ENCODE assay signal across 8 cellular contexts in the genomic region with DNA sequence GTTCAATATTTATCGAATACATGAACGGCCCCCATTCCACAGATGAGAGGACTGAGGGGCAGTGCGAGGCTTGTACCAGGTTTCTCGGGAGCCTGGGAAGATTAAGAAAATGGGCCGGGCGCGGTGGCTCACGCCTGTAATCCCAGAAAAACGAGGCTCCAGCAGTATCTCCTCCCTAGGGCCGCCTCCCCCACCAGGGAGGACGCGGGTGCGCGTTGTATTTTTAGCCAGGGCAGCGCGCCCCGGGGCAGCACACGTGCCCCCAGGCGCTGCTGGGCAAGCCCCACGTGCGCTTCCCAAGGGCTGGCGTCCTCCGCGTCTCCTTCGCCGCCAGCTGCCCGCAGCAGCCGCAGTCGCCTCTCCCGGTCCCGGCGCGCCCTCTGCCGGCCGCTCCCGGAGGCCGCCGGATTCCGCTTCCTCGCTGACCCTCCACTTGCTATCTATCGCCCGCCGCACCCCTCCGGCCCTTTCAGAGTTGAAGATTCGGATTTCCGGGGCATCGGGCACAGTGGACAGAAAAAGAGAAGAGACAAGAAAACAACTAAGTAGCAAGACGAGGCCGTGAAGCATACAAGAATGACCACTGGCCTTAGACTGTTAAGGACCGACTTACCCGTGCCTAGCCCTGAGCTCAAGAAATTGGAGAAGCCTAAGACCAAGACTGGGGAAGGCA. TPM values are rescaled to one million over a fixed set of nuclear protein-coding genes. Genes with fewer than 3 reads are reported as not detected.
DNase-seq lines count a peak whose midpoint lies in the region; ATAC-seq and TF ChIP-seq lines count a peak whose summit lies in the region.

No MANE protein-coding gene starts in this region.

- peak overlapping the region; percentile 98 for H2AFZ ChIP-seq in OCI-LY3 (ENCODE audit: low read depth, low read length)
- peak overlapping the region; percentile 65 for H2AFZ ChIP-seq in fibroblast of lung (ENCODE audit: low read length)

- peaks cover 2% of the 10 kb centered on the region; the same call in 1 of the 2 replicates for H3K4me1 ChIP-seq in OCI-LY3 (ENCODE audit: low read length)
- H3K4me1 ChIP-seq in fibroblast of lung (ENCODE audit: control insufficient read depth, extremely low read depth, insufficient read depth, low read length): no peaks in the 10 kb centered on the region
- peaks cover 12 to 26% of the 10 kb centered on the region in 2 donors for H3K4me1 ChIP-seq in naive thymus-derived CD4-positive, alpha-beta T cell (ENCODE audit: control insufficient read depth in 2 of 2, insufficient read depth in 2 of 2, low read length in 2 of 2)

- H3K4me2 ChIP-seq in OCI-LY3 (ENCODE audit: low read length) (peak overlapping the region; percentile 97), fibroblast of lung (ENCODE audit: extremely low read depth, insufficient read depth, low read length) (peak overlapping the region; percentile 70)

- no peaks in the 10 kb centered on the region for H4K20me1 ChIP-seq in OCI-LY3 (ENCODE audit: insufficient read depth, low read length)
- no peaks in the 10 kb centered on the region for H4K20me1 ChIP-seq in fibroblast of lung (ENCODE audit: control insufficient read depth, extremely low read depth, insufficient read depth, low read length)

- H3K27ac Mint-ChIP-seq in naive thymus-derived CD4-positive, alpha-beta T cell: peak overlapping the region in 2 of 9 donors; percentile 51 to 66

- POLR2A ChIA-PET in naive thymus-derived CD4-positive, alpha-beta T cell (lab: Charles Lee): interaction anchor here (0.6 to 2.1 kb wide), 13 partner anchors 10 to 250 kb away, joined by 3 to 13 read pairs (median 4); a partner anchor contains a TSS

- TF ChIP-seq CTCF in HL-60 (IDR thresholded peaks at IDR 0.05; ENCODE audit: insufficient read depth, low read length) (peak; percentile 3), OCI-LY3 (IDR thresholded peaks at IDR 0.05; ENCODE audit: low read depth, low read length) (peak; percentile 75), fibroblast of lung (conservative IDR thresholded peaks at IDR 0.05 in 1 of 2, IDR thresholded peaks at IDR 0.05 in 1 of 2; ENCODE audit: low read depth in 1 of 2, low read length in 2 of 2) (peak; percentile 61 to 84)

- H3K27me3 ChIP-seq in HL-60 (ENCODE audit: insufficient read depth, poor library complexity, severe bottlenecking) (peaks cover 2% of the 10 kb centered on the region), OCI-LY3 (ENCODE audit: low read depth, low read length) (no peaks in the 10 kb centered on the region), fibroblast of lung (ENCODE audit: control insufficient read depth, insufficient read depth, low read length) (peaks cover 28% of the 10 kb centered on the region)
- H3K27me3 ChIP-seq in naive thymus-derived CD4-positive, alpha-beta T cell (ENCODE audit: control insufficient read depth in 2 of 2, insufficient read depth in 2 of 2, low read length in 2 of 2): no peaks in the 10 kb centered on the region

- no peaks in the 10 kb centered on the region for H3K36me3 Mint-ChIP-seq in activated T-cell treated with anti-CD3 and anti-CD28 coated beads, Interleukin-2, amount 50 U/mL, for 4 hours (ENCODE audit: insufficient read depth)
- H3K36me3 Mint-ChIP-seq in naive thymus-derived CD4-positive, alpha-beta T cell: no peaks in the 10 kb centered on the region

- ATAC-seq in activated T-cell treated with anti-CD3 and anti-CD28 coated beads, Interleukin-2, amount 50 U/mL, for 4 hours: peak; percentile 49 to 53
- peak; percentile 63 for ATAC-seq in naive thymus-derived CD4-positive, alpha-beta T cell
- ATAC-seq in GM18511 (IDR thresholded peaks at IDR 0.05; ENCODE audit: unreplicated experiment): no peak

- H3K79me2 ChIP-seq in OCI-LY3 (ENCODE audit: low read length): no peaks in the 10 kb centered on the region
- H3K79me2 ChIP-seq in fibroblast of lung (ENCODE audit: control insufficient read depth, insufficient read depth, low read length): no peaks in the 10 kb centered on the region

- no peaks in the 10 kb centered on the region for H3K9me3 Mint-ChIP-seq in activated T-cell treated with anti-CD3 and anti-CD28 coated beads, Interleukin-2, amount 50 U/mL, for 4 hours
- H3K9me3 Mint-ChIP-seq in naive thymus-derived CD4-positive, alpha-beta T cell: no peaks in the 10 kb centered on the region

- no peaks in the 10 kb centered on the region for H3K36me3 ChIP-seq in OCI-LY3 (replicated peaks; ENCODE audit: low read depth, low read length)
- no peaks in the 10 kb centered on the region for H3K36me3 ChIP-seq in fibroblast of lung (ENCODE audit: control insufficient read depth, insufficient read depth, low read length)
- no peaks in the 10 kb centered on the region for H3K36me3 ChIP-seq in naive thymus-derived CD4-positive, alpha-beta T cell (ENCODE audit: control insufficient read depth in 2 of 3, insufficient read depth in 3 of 3, low read length in 3 of 3)

- H3K4me3 ChIP-seq in HL-60 (replicated peaks; ENCODE audit: insufficient read depth, low read length) (no peak overlapping the region), OCI-LY3 (ENCODE audit: low read length) (peak overlapping the region; percentile 74), fibroblast of lung (replicated peaks in 1 of 4; ENCODE audit: control extremely low read depth in 1 of 4, insufficient read depth in 1 of 4, low read depth in 3 of 4, low read length in 4 of 4) (peak overlapping the region in 1 of 4 experiments; percentile 33)
- H3K4me3 ChIP-seq in naive thymus-derived CD4-positive, alpha-beta T cell (ENCODE audit: low read length): no peak overlapping the region

- CTCF ChIA-PET in naive thymus-derived CD4-positive, alpha-beta T cell (lab: Charles Lee): interaction anchor here (0.6 to 2.2 kb wide), 25 partner anchors 9 to 597 kb away, joined by 3 to 33 read pairs (median 4); a partner anchor contains a TSS

- H3K9ac ChIP-seq in OCI-LY3 (ENCODE audit: low read length) (peak overlapping the region; percentile 37; the same call in 1 of the 2 replicates), fibroblast of lung (ENCODE audit: insufficient read depth, low read length) (peak overlapping the region; percentile 7)

- peaks cover 30% of the 10 kb centered on the region for H3K27me3 Mint-ChIP-seq in activated T-cell treated with anti-CD3 and anti-CD28 coated beads, Interleukin-2, amount 50 U/mL, for 4 hours (ENCODE audit: low read depth)
- peaks cover 4 to 54% (median 18%) of the 10 kb centered on the region in 5 donors for H3K27me3 Mint-ChIP-seq in naive thymus-derived CD4-positive, alpha-beta T cell

- intact Hi-C loops in naive thymus-derived CD4-positive, alpha-beta T cell (cut with micrococcal nuclease): loop anchor here (1.0 kb wide), 5 partner anchors 11 to 251 kb away; a partner anchor contains a TSS

- in situ Hi-C loops in Caki2 (cut with HindIII; ENCODE audit: low pct_unique_long_range_greater_than_20kb, low sequenced_read_pairs): no loop called here

- peaks cover 19% of the 10 kb centered on the region for H3K4me1 Mint-ChIP-seq in activated T-cell treated with anti-CD3 and anti-CD28 coated beads, Interleukin-2, amount 50 U/mL, for 4 hours (ENCODE audit: low read depth)
- peaks cover 6 to 30% (median 25%) of the 10 kb centered on the region in 7 donors for H3K4me1 Mint-ChIP-seq in naive thymus-derived CD4-positive, alpha-beta T cell

- no peak overlapping the region for H3K27ac ChIP-seq in HL-60 (replicated peaks)
- H3K27ac ChIP-seq in OCI-LY3 (ENCODE audit: low read length): no peak overlapping the region
- no peak overlapping the region for H3K27ac ChIP-seq in fibroblast of lung (ENCODE audit: insufficient read depth, low read length)
- no peak overlapping the region for H3K27ac ChIP-seq in naive thymus-derived CD4-positive, alpha-beta T cell (ENCODE audit: low read depth, low read length)

- H3K4me3 Mint-ChIP-seq in activated T-cell treated with anti-CD3 and anti-CD28 coated beads, Interleukin-2, amount 50 U/mL, for 4 hours: no peak overlapping the region
- peak overlapping the region; percentile 18 to 89 (median 52) for H3K4me3 Mint-ChIP-seq in naive thymus-derived CD4-positive, alpha-beta T cell

- DNase-seq in Caki2 (ENCODE audit: low read depth): peak; percentile 70
- DNase-seq in HL-60 (ENCODE audit: low read depth in 1 of 2, low spot score in 1 of 2): peak in 1 of 2 experiments; percentile 42
- peak; percentile 65 for DNase-seq in activated T-cell treated with anti-CD3 and anti-CD28 coated beads, Interleukin-2, amount 50 U/mL, for 4 hours
- peak; percentile 67 to 76 for DNase-seq in fibroblast of lung (ENCODE audit: low read depth in 2 of 2)
- DNase-seq in naive thymus-derived CD4-positive, alpha-beta T cell: peak in 5 of 9 donors; percentile 41 to 86 (median 62)
- peak; percentile 38 for DNase-seq in stromal cell of bone marrow (ENCODE audit: low read depth)

- H3K9me3 ChIP-seq in OCI-LY3 (ENCODE audit: insufficient read depth, low read length) (no peaks in the 10 kb centered on the region), fibroblast of lung (ENCODE audit: control insufficient read depth, insufficient read depth, low read depth, low read length) (no peaks in the 10 kb centered on the region)
- H3K9me3 ChIP-seq in naive thymus-derived CD4-positive, alpha-beta T cell (ENCODE audit: control insufficient read depth in 2 of 3, low read length in 3 of 3): no peaks in the 10 kb centered on the region

RNA-seq across cellular contexts. Expression of a gene that starts 1.9 kb away (rescaled TPM):
- total RNA-seq in Caki2 (2014; rRNA removed; shearing (Covaris generic); ENCODE audit: low replicate concordance): 1.8 and 8.5 TPM in 2 replicates
- total RNA-seq in activated T-cell treated with anti-CD3 and anti-CD28 coated beads, Interleukin-2, amount 50 U/mL, for 4 hours: under 1 TPM in 1 of 3 donors, not detected in 2; 0.18 TPM
- under 0.01 TPM in 1 of 2 replicates, not detected in the other for total RNA-seq in fibroblast of lung
- not detected in 2 replicates for polyA plus RNA-seq in fibroblast of lung
- not detected in 2 replicates for polyA plus RNA-seq in fibroblast of lung (2012)
- polyA minus RNA-seq in fibroblast of lung (ENCODE audit: low replicate concordance): not detected in 2 replicates
- under 1 TPM in 3 of 5 experiments, not detected in 2; 0.27 to 0.64 (median 0.40) TPM for total RNA-seq in naive thymus-derived CD4-positive, alpha-beta T cell
- polyA plus RNA-seq in naive thymus-derived CD4-positive, alpha-beta T cell: not detected

RNA-seq across cellular contexts. Expression of a gene that starts 11.1 kb away (rescaled TPM):
- 483 and 624 TPM in 2 replicates for total RNA-seq in Caki2 (2014; rRNA removed; shearing (Covaris generic); ENCODE audit: low replicate concordance)
- total RNA-seq in activated T-cell treated with anti-CD3 and anti-CD28 coated beads, Interleukin-2, amount 50 U/mL, for 4 hours: 1,000 to 10,000 TPM; 1,821 to 1,965 (median 1,822) TPM
- total RNA-seq in fibroblast of lung: 275 and 347 TPM in 2 replicates
- 752 and 1,278 TPM in 2 replicates for polyA plus RNA-seq in fibroblast of lung
- polyA plus RNA-seq in fibroblast of lung (2012): 587 and 1,061 TPM in 2 replicates
- polyA minus RNA-seq in fibroblast of lung (ENCODE audit: low replicate concordance): 765 and 958 TPM in 2 replicates
- 100 to 1,000 TPM; 237 to 666 (median 453) TPM for total RNA-seq in naive thymus-derived CD4-positive, alpha-beta T cell
- 100 to 1,000 TPM; 158 to 558 TPM for polyA plus RNA-seq in naive thymus-derived CD4-positive, alpha-beta T cell

RNA-seq across cellular contexts. Expression of a gene that starts 14.8 kb away (rescaled TPM):
- total RNA-seq in Caki2 (2014; rRNA removed; shearing (Covaris generic); ENCODE audit: low replicate concordance): not detected in 2 replicates
- under 1 TPM; 0.16 to 0.58 (median 0.24) TPM for total RNA-seq in activated T-cell treated with anti-CD3 and anti-CD28 coated beads, Interleukin-2, amount 50 U/mL, for 4 hours
- total RNA-seq in fibroblast of lung: under 0.01 TPM in 2 replicates
- polyA plus RNA-seq in fibroblast of lung: 0.09 and 0.19 TPM in 2 replicates
- polyA plus RNA-seq in fibroblast of lung (2012): 0.09 and 0.23 TPM in 2 replicates
- 0.55 TPM in 1 of 2 replicates, not detected in the other for polyA minus RNA-seq in fibroblast of lung (ENCODE audit: low replicate concordance)
- not detected for total RNA-seq in naive thymus-derived CD4-positive, alpha-beta T cell
- polyA plus RNA-seq in naive thymus-derived CD4-positive, alpha-beta T cell: not detected

RNA-seq across cellular contexts. Expression of a gene that starts 18.8 kb away (rescaled TPM):
- total RNA-seq in Caki2 (2014; rRNA removed; shearing (Covaris generic); ENCODE audit: low replicate concordance): 51.1 and 56.4 TPM in 2 replicates
- 10 to 100 TPM; 80.6 to 92.8 (median 87.1) TPM for total RNA-seq in activated T-cell treated with anti-CD3 and anti-CD28 coated beads, Interleukin-2, amount 50 U/mL, for 4 hours
- total RNA-seq in fibroblast of lung: 30.6 and 38.5 TPM in 2 replicates
- polyA plus RNA-seq in fibroblast of lung: 55.3 and 65.6 TPM in 2 replicates
- polyA plus RNA-seq in fibroblast of lung (2012): 51.2 and 54.6 TPM in 2 replicates
- polyA minus RNA-seq in fibroblast of lung (ENCODE audit: low replicate concordance): 117 and 139 TPM in 2 replicates
- 100 to 1,000 TPM in 3 of 5 experiments, 10 to 100 TPM in 2; 72.6 to 145 (median 107) TPM for total RNA-seq in naive thymus-derived CD4-positive, alpha-beta T cell
- 100 to 1,000 TPM in 1 of 2 donors, 10 to 100 TPM in 1; 80.1 to 134 TPM for polyA plus RNA-seq in naive thymus-derived CD4-positive, alpha-beta T cell

RNA-seq across cellular contexts. Expression of a gene that starts 32.8 kb away (rescaled TPM):
- total RNA-seq in Caki2 (2014; rRNA removed; shearing (Covaris generic); ENCODE audit: low replicate concordance): 15.0 and 17.9 TPM in 2 replicates
- 10 to 100 TPM; 73.1 to 88.0 (median 82.4) TPM for total RNA-seq in activated T-cell treated with anti-CD3 and anti-CD28 coated beads, Interleukin-2, amount 50 U/mL, for 4 hours
- 18.2 and 20.1 TPM in 2 replicates for total RNA-seq in fibroblast of lung
- 6.0 and 8.3 TPM in 2 replicates for polyA plus RNA-seq in fibroblast of lung
- 9.6 and 10.8 TPM in 2 replicates for polyA plus RNA-seq in fibroblast of lung (2012)
- 34.3 and 36.6 TPM in 2 replicates for polyA minus RNA-seq in fibroblast of lung (ENCODE audit: low replicate concordance)
- 10 to 100 TPM; 42.6 to 92.6 (median 50.1) TPM for total RNA-seq in naive thymus-derived CD4-positive, alpha-beta T cell
- polyA plus RNA-seq in naive thymus-derived CD4-positive, alpha-beta T cell: 1 to 10 TPM; 1.1 to 2.5 TPM

Comparison
In these comparisons a context has a peak if more than half of its experiments do, and no peak if none do; other contexts are left out.
1. CTCF ChIP-seq: peak in every context shown above with its lines; median percentile 75 in OCI-LY3; 72 in fibroblast of lung; 3 in HL-60.